ENCODE assay signal across 8 cellular contexts in the genomic region with DNA sequence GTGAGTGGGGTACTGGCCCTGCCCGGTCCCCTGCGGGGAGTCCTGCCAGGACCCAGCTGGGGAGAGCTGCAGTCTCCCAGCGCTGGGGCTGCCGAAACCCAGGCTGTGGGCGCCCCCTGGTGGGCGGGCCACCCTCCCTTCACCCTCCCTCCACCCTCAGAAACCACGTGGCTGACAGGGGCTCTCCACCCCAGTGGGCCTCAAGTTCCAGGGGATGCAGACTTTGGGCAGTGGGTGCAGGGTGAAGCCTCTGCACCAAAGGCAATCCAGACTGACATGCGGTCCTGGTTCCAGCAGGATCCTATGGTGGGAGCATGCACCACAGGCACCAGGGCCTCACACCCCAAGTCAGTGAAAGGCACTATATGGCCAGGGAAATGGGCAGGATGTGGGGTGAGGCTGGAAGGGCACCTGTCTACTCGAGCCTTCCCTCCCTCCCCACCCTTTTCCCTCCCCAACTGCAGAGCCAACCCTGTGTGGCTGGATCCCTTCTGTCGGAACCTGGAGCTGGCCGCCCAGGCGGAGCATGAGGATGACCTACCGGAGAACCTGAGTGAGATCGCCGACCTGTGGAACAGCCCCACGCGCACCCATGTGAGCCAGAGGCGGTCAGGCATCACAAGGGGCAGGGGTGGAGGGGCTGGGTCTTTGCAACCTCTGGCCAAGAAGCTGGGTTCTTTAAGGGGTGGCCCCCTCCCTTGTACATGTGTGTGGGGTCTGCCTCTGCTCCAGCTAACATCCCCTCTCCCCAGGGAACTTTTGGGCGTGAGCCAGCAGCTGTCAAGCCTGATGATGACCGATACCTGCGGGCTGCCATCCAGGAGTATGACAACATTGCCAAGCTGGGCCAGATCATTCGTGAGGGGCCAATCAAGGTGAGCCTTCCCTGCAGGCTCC. TPM values are rescaled to one million over a fixed set of nuclear protein-coding genes. Genes with fewer than 3 reads are reported as not detected.
DNase-seq lines count a peak whose midpoint lies in the region; ATAC-seq and TF ChIP-seq lines count a peak whose summit lies in the region.

No MANE protein-coding gene starts in this region.

- intact Hi-C loops in PC-9 (cut with micrococcal nuclease; ENCODE audit: unreplicated experiment), result loop anchor here (5.0 kb wide), 3 partner anchors 100 to 500 kb away; a partner anchor contains a TSS
- intact Hi-C loops in tibial artery (cut with DNase I; ENCODE audit: low total_unique reads), result loop anchor here (5.0 kb wide), 3 partner anchors 110 to 495 kb away; a partner anchor contains a TSS

- 0 out of 2 replicates have a peak, but pooled peaks cover 3% of the 10 kb centered on the region for H4K20me1 ChIP-seq in PC-9 (ENCODE audit: insufficient read depth)
- H4K20me1 ChIP-seq in osteoblast (ENCODE audit: insufficient read depth, low read length), result peaks cover 16% of the 10 kb centered on the region

- H3K4me2 ChIP-seq in PC-9 (no peak overlapping the region), osteoblast (ENCODE audit: insufficient read depth, low read length) (no peak overlapping the region)

- H3K27ac ChIP-seq in PC-9 (no peak overlapping the region), osteoblast (ENCODE audit: low read depth, low read length) (no peak overlapping the region), tibial artery (no peak overlapping the region)

- H3K4me3 ChIP-seq in PC-9, result no peak overlapping the region
- no peak overlapping the region for H3K4me3 ChIP-seq in osteoblast (ENCODE audit: insufficient read depth, low read length)
- H3K4me3 ChIP-seq in tibial artery, result no peak overlapping the region

- POLR2A ChIA-PET in PC-9 (lab: Charles Lee; ENCODE audit: unreplicated experiment), result interaction anchor here (0.5 kb wide), 1 partner anchor 585 kb away, joined by 12 read pairs; no protein-coding TSS in a partner anchor

- H3K9me3 ChIP-seq in PC-9 (ENCODE audit: insufficient read depth, low read depth), result no peaks in the 10 kb centered on the region
- H3K9me3 ChIP-seq in osteoblast (ENCODE audit: low read depth, low read length), result no peaks in the 10 kb centered on the region
- H3K9me3 ChIP-seq in tibial artery, result no peaks in the 10 kb centered on the region

- H3F3A ChIP-seq in PC-9 (ENCODE audit: insufficient read depth, low read depth), result peaks cover 10% of the 10 kb centered on the region; the same call in 1 of the 2 replicates

- peak; percentile 90 for TF ChIP-seq CTCF in PC-9 (conservative IDR thresholded peaks at IDR 0.05)
- peak; percentile 78 for TF ChIP-seq CTCF in osteoblast (IDR thresholded peaks at IDR 0.05; ENCODE audit: extremely low read depth, low read depth, low read length)
- TF ChIP-seq CTCF in tibial artery (IDR thresholded peaks at IDR 0.05), result peak; percentile 87

- H3K36me3 ChIP-seq in PC-9 (ENCODE audit: low read depth), result peaks cover 8% of the 10 kb centered on the region; the same call in 1 of the 2 replicates
- peaks cover 19% of the 10 kb centered on the region for H3K36me3 ChIP-seq in osteoblast (ENCODE audit: insufficient read depth, low read length)
- peaks cover 19 to 26% (median 25%) of the 10 kb centered on the region in 3 donors for H3K36me3 ChIP-seq in tibial artery

- H3K4me1 ChIP-seq in PC-9 (replicated peaks; ENCODE audit: insufficient read depth) (no peaks in the 10 kb centered on the region), osteoblast (ENCODE audit: insufficient read depth, low read length) (no peaks in the 10 kb centered on the region), tibial artery (no peaks in the 10 kb centered on the region)

- H3K9me2 ChIP-seq in PC-9 (ENCODE audit: insufficient read depth), result no peaks in the 10 kb centered on the region

- H2AFZ ChIP-seq in PC-9 (no peak overlapping the region), osteoblast (ENCODE audit: low read length) (no peak overlapping the region)

- CTCF ChIA-PET in PC-9 (lab: Charles Lee), result interaction anchor here (0.7 to 1.1 kb wide), 3 partner anchors 115 to 170 kb away, joined by 3 to 15 read pairs (median 4); no protein-coding TSS in a partner anchor

- ATAC-seq in HG02981 (IDR thresholded peaks at IDR 0.05; ENCODE audit: unreplicated experiment), result peak; percentile 76
- no peak for ATAC-seq in GM19455 (IDR thresholded peaks at IDR 0.05; ENCODE audit: unreplicated experiment)

- DNase-seq in GDM1 (lab: John Stamatoyannopoulos, UW) (peak; percentile 66), PC-9 (peak; percentile 31 to 71), fibroblast of the conjunctiva (ENCODE audit: low read depth) (peak; percentile 12), osteoblast (ENCODE audit: insufficient read length, low spot score, missing footprints) (peak; percentile 98), tibial artery (peak in 1 of 2 donors; percentile 77)
- peak; percentile 86 to 88 for DNase-seq in activated T-cell treated with anti-CD3 and anti-CD28 coated beads, Interleukin-2, amount 50 U/mL, for 48 hours

- H3K27me3 ChIP-seq in PC-9 (ENCODE audit: insufficient read depth, low read depth), result no peaks in the 10 kb centered on the region
- H3K27me3 ChIP-seq in osteoblast (ENCODE audit: insufficient read depth, low read length), result no peaks in the 10 kb centered on the region
- peaks cover 0 to 5% of the 10 kb centered on the region in 2 donors for H3K27me3 ChIP-seq in tibial artery

- no peaks in the 10 kb centered on the region for H3K79me2 ChIP-seq in PC-9 (ENCODE audit: low read depth)
- no peaks in the 10 kb centered on the region for H3K79me2 ChIP-seq in osteoblast (ENCODE audit: insufficient read depth, low read length)

- no TSS peak for BruUV-seq in PC-9 (replicated peaks; lab: Mats Ljungman, UMichigan)

RNA-seq across cellular contexts. Expression of a gene that starts 38.8 kb away (rescaled TPM):
- total RNA-seq in PC-9 (2021) (683 and 1,027 TPM in 2 replicates), osteoblast (1,248 and 1,391 TPM in 2 replicates)

RNA-seq across cellular contexts. Expression of a gene that starts 38.9 kb away (rescaled TPM):
- total RNA-seq in PC-9 (2021) (57.7 and 59.3 TPM in 2 replicates), osteoblast (69.5 and 75.3 TPM in 2 replicates)
